Comparison of ENCODE assay signal across 30 cellular contexts in the genomic region with DNA sequence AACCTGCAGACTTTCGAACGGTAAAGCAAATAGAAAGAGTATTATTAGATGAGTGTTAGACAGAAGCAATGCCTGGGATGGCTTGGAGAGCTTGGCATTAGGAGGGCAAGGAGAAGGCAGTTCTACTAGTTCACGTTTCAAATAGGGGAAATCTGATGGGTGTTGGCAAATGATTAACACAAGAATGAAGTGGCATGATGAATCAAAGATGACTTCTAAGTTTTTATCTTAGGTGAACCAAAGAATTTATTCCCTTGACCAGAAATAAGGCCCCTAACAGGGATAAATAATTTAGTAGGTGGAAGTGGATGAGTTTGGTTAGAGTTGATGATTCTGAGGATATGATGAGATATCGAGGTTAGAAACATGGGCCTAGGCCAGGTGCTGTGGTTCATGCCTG.
"Had no signal": no experiment of that assay in that cellular context is flagged by ENCODE, and none has a peak within 500 bp of the region (broad histone marks: within the 10 kb centered on the region; RNA-seq: fewer than 3 reads in every experiment).

No MANE protein-coding gene starts in this region.

- H3K9me3 Mint-ChIP-seq: activated CD4-positive, alpha-beta memory T cell treated with anti-CD3 and anti-CD28 coated beads for 36 hours; activated CD4-positive, alpha-beta T cell treated with anti-CD3 and anti-CD28 coated beads, Interleukin-2, amount 10 ng/mL, durations not matched to agents 24 days and 14 days; activated naive CD4-positive, alpha-beta T cell treated with anti-CD3 and anti-CD28 coated beads for 36 hours; activated naive CD4-positive, alpha-beta T cell treated with anti-CD3 and anti-CD28 coated beads, Interleukin-2, amount 50 U/mL, for 24 hours; activated naive CD8-positive, alpha-beta T cell treated with anti-CD3 and anti-CD28 coated beads for 36 hours; activated naive CD8-positive, alpha-beta T cell treated with anti-CD3 and anti-CD28 coated beads, Interleukin-2, amount 50 U/mL, for 24 hours; activated T-helper 1 cell treated with anti-CD3 and anti-CD28 coated beads, Interleukin-12 subunit alpha, Interleukin-12 subunit beta, Interleukin-2, Interleukin-4 antibody, amounts not matched to agents 30 ng/mL and 10 ng/mL and 1 ng/mL, durations not matched to agents 14 hours and 24 hours and 36 hours; activated T-helper 2 cell treated with anti-CD3 and anti-CD28 coated beads, Interferon-gamma antibody, Interleukin-2, Interleukin-4, amounts not matched to agents 10 μg/mL and 5 μg/mL and 100 μg/mL, durations not matched to agents 14 hours and 24 hours and 36 hours; endodermal cell had no signal

- H3K27ac Mint-ChIP-seq: activated CD4-positive, alpha-beta memory T cell treated with anti-CD3 and anti-CD28 coated beads for 36 hours; activated CD4-positive, alpha-beta T cell treated with anti-CD3 and anti-CD28 coated beads for 36 hours; activated CD4-positive, alpha-beta T cell treated with anti-CD3 and anti-CD28 coated beads, Interleukin-2, amount 10 ng/mL, durations not matched to agents 24 days and 14 days; activated CD8-positive, alpha-beta memory T cell treated with anti-CD3 and anti-CD28 coated beads, Interleukin-2, amount 10 ng/mL, durations not matched to agents 7 days and 5 days; activated CD8-positive, alpha-beta T cell treated with anti-CD3 and anti-CD28 coated beads, Interleukin-2, amount 10 ng/mL, durations not matched to agents 7 days and 5 days; activated naive CD4-positive, alpha-beta T cell treated with anti-CD3 and anti-CD28 coated beads for 36 hours; activated naive CD4-positive, alpha-beta T cell treated with anti-CD3 and anti-CD28 coated beads, Interleukin-2, amount 50 U/mL, for 24 hours; activated naive CD8-positive, alpha-beta T cell treated with anti-CD3 and anti-CD28 coated beads for 36 hours; activated naive CD8-positive, alpha-beta T cell treated with anti-CD3 and anti-CD28 coated beads, Interleukin-2, amount 50 U/mL, for 24 hours; activated T-helper 1 cell treated with anti-CD3 and anti-CD28 coated beads, Interleukin-12 subunit alpha, Interleukin-12 subunit beta, Interleukin-2, Interleukin-4 antibody, amounts not matched to agents 30 ng/mL and 10 ng/mL and 1 ng/mL, durations not matched to agents 14 hours and 24 hours and 36 hours; activated T-helper 2 cell treated with anti-CD3 and anti-CD28 coated beads, Interferon-gamma antibody, Interleukin-2, Interleukin-4, amounts not matched to agents 10 μg/mL and 5 μg/mL and 100 μg/mL, durations not matched to agents 14 hours and 24 hours and 36 hours; endodermal cell had no signal

- H3K4me1 Mint-ChIP-seq: endodermal cell had no signal

- H3K4me3 Mint-ChIP-seq: activated CD4-positive, alpha-beta memory T cell treated with anti-CD3 and anti-CD28 coated beads for 36 hours; activated CD4-positive, alpha-beta T cell treated with anti-CD3 and anti-CD28 coated beads for 36 hours; activated CD4-positive, alpha-beta T cell treated with anti-CD3 and anti-CD28 coated beads, Interleukin-2, amount 10 ng/mL, durations not matched to agents 24 days and 14 days; activated CD8-positive, alpha-beta memory T cell treated with anti-CD3 and anti-CD28 coated beads, Interleukin-2, amount 10 ng/mL, durations not matched to agents 7 days and 5 days; activated CD8-positive, alpha-beta T cell treated with anti-CD3 and anti-CD28 coated beads, Interleukin-2, amount 10 ng/mL, durations not matched to agents 7 days and 5 days; activated naive CD4-positive, alpha-beta T cell treated with anti-CD3 and anti-CD28 coated beads for 36 hours; activated naive CD4-positive, alpha-beta T cell treated with anti-CD3 and anti-CD28 coated beads, Interleukin-2, amount 50 U/mL, for 24 hours; activated naive CD8-positive, alpha-beta T cell treated with anti-CD3 and anti-CD28 coated beads for 36 hours; activated naive CD8-positive, alpha-beta T cell treated with anti-CD3 and anti-CD28 coated beads, Interleukin-2, amount 50 U/mL, for 24 hours; activated T-helper 1 cell treated with anti-CD3 and anti-CD28 coated beads, Interleukin-12 subunit alpha, Interleukin-12 subunit beta, Interleukin-2, Interleukin-4 antibody, amounts not matched to agents 30 ng/mL and 10 ng/mL and 1 ng/mL, durations not matched to agents 14 hours and 24 hours and 36 hours; endodermal cell had no signal

- H3K27me3 Mint-ChIP-seq: activated CD4-positive, alpha-beta memory T cell treated with anti-CD3 and anti-CD28 coated beads for 36 hours; activated CD4-positive, alpha-beta T cell treated with anti-CD3 and anti-CD28 coated beads, Interleukin-2, amount 10 ng/mL, durations not matched to agents 24 days and 14 days; activated CD8-positive, alpha-beta memory T cell treated with anti-CD3 and anti-CD28 coated beads, Interleukin-2, amount 10 ng/mL, durations not matched to agents 7 days and 5 days; activated naive CD4-positive, alpha-beta T cell treated with anti-CD3 and anti-CD28 coated beads, Interleukin-2, amount 50 U/mL, for 24 hours had no signal

- H3K36me3 Mint-ChIP-seq: activated CD4-positive, alpha-beta memory T cell treated with anti-CD3 and anti-CD28 coated beads for 36 hours; activated CD8-positive, alpha-beta memory T cell treated with anti-CD3 and anti-CD28 coated beads, Interleukin-2, amount 10 ng/mL, durations not matched to agents 7 days and 5 days; activated naive CD4-positive, alpha-beta T cell treated with anti-CD3 and anti-CD28 coated beads, Interleukin-2, amount 50 U/mL, for 24 hours; activated naive CD8-positive, alpha-beta T cell treated with anti-CD3 and anti-CD28 coated beads for 36 hours had no signal

- H3K9me3 ChIP-seq: adrenal gland, body of pancreas had no signal

- ATAC-seq: activated CD4-positive, alpha-beta T cell treated with anti-CD3 and anti-CD28 coated beads for 36 hours; activated CD8-positive, alpha-beta memory T cell treated with anti-CD3 and anti-CD28 coated beads, Interleukin-2, amount 10 ng/mL, durations not matched to agents 7 days and 5 days; activated CD8-positive, alpha-beta T cell treated with anti-CD3 and anti-CD28 coated beads, Interleukin-2, amount 10 ng/mL, durations not matched to agents 7 days and 5 days; activated naive CD8-positive, alpha-beta T cell treated with anti-CD3 and anti-CD28 coated beads, Interleukin-2, amount 50 U/mL, for 24 hours; body of pancreas; esophagus mucosa had no signal

- DNase-seq: activated CD4-positive, alpha-beta memory T cell treated with anti-CD3 and anti-CD28 coated beads for 36 hours; activated CD4-positive, alpha-beta T cell treated with anti-CD3 and anti-CD28 coated beads for 36 hours; activated CD4-positive, alpha-beta T cell treated with anti-CD3 and anti-CD28 coated beads, Interleukin-2, amount 10 ng/mL, durations not matched to agents 24 days and 14 days; activated CD4-positive, CD25-positive, alpha-beta regulatory T cell; activated CD4-positive, CD25-positive, alpha-beta regulatory T cell treated with anti-CD3 and anti-CD28 coated beads, Interleukin-2, amount 50 U/mL, for 72 hours; activated CD8-positive, alpha-beta memory T cell treated with anti-CD3 and anti-CD28 coated beads, Interleukin-2, amount 10 ng/mL, durations not matched to agents 7 days and 5 days; activated CD8-positive, alpha-beta memory T cell treated with anti-CD3 and anti-CD28 coated beads, Interleukin-2, amount 50 U/mL, for 4 hours; activated CD8-positive, alpha-beta T cell treated with anti-CD3 and anti-CD28 coated beads, Interleukin-2, amount 10 ng/mL, durations not matched to agents 7 days and 5 days; activated effector memory CD4-positive, alpha-beta T cell treated with anti-CD3 and anti-CD28 coated beads, Interleukin-2, amount 50 U/mL, for 16 hours; activated naive CD4-positive, alpha-beta T cell treated with anti-CD3 and anti-CD28 coated beads for 36 hours; activated naive CD8-positive, alpha-beta T cell treated with anti-CD3 and anti-CD28 coated beads for 36 hours; activated naive CD8-positive, alpha-beta T cell treated with anti-CD3 and anti-CD28 coated beads, Interleukin-2, amount 50 U/mL, for 24 hours; activated T-cell treated with anti-CD3 and anti-CD28 coated beads, Interleukin-2, amount 50 U/mL, for 1 hour; activated T-cell treated with anti-CD3 and anti-CD28 coated beads, Interleukin-2, amount 50 U/mL, for 48 hours; adrenal gland; amygdala; aorta; body of pancreas; caudate nucleus; cortex of kidney; effector memory CD4-positive, alpha-beta T cell; endodermal cell; foreskin fibroblast; glutamatergic neuron; T-helper 1 cell; T-helper 2 cell had no signal
